ENCODE assay signal across 12 cellular contexts in genomic region chr17:64658931-64659330, GRCh38. TPM values are rescaled to one million over a fixed set of nuclear protein-coding genes. Genes with fewer than 3 reads are reported as not detected.
DNase-seq lines count a peak whose midpoint lies in the region; ATAC-seq and TF ChIP-seq lines count a peak whose summit lies in the region.
"Had no signal": no experiment of that assay in that cellular context is flagged by ENCODE, and none has a peak within 500 bp of the region (broad histone marks: within the 10 kb centered on the region; RNA-seq: fewer than 3 reads in every experiment).

No MANE protein-coding gene starts in this region.

- peaks cover 53% of the 10 kb centered on the region for H3K4me1 Mint-ChIP-seq in activated naive CD4-positive, alpha-beta T cell treated with anti-CD3 and anti-CD28 coated beads, Interleukin-2, amount 50 U/mL, for 24 hours
- H3K4me1 Mint-ChIP-seq in activated T-helper 1 cell treated with anti-CD3 and anti-CD28 coated beads, Interleukin-12 subunit alpha, Interleukin-12 subunit beta, Interleukin-2, Interleukin-4 antibody, amounts not matched to agents 30 ng/mL and 10 ng/mL and 1 ng/mL, durations not matched to agents 14 hours and 24 hours and 36 hours (ENCODE audit: low read depth): peaks cover 34% of the 10 kb centered on the region

- intact Hi-C loops in activated T-helper 1 cell treated with anti-CD3 and anti-CD28 coated beads, Interleukin-12 subunit alpha, Interleukin-12 subunit beta, Interleukin-2, Interleukin-4 antibody, amounts not matched to agents 30 ng/mL and 10 ng/mL and 1 ng/mL, durations not matched to agents 14 hours and 24 hours and 36 hours (cut with micrococcal nuclease): no loop called here
- intact Hi-C loops in left colon (cut with DNase I, micrococcal nuclease): no loop called here

- H3K4me2 ChIP-seq in smooth muscle cell: peak overlapping the region; percentile 90

- H3K27me3 Mint-ChIP-seq in activated naive CD4-positive, alpha-beta T cell treated with anti-CD3 and anti-CD28 coated beads, Interleukin-2, amount 50 U/mL, for 24 hours: no peaks in the 10 kb centered on the region
- peaks cover 1% of the 10 kb centered on the region for H3K27me3 Mint-ChIP-seq in activated T-helper 1 cell treated with anti-CD3 and anti-CD28 coated beads, Interleukin-12 subunit alpha, Interleukin-12 subunit beta, Interleukin-2, Interleukin-4 antibody, amounts not matched to agents 30 ng/mL and 10 ng/mL and 1 ng/mL, durations not matched to agents 14 hours and 24 hours and 36 hours (ENCODE audit: insufficient read depth)

- H3K4me3 Mint-ChIP-seq in activated naive CD4-positive, alpha-beta T cell treated with anti-CD3 and anti-CD28 coated beads, Interleukin-2, amount 50 U/mL, for 24 hours: no peak overlapping the region
- no peak overlapping the region for H3K4me3 Mint-ChIP-seq in activated T-helper 1 cell treated with anti-CD3 and anti-CD28 coated beads, Interleukin-12 subunit alpha, Interleukin-12 subunit beta, Interleukin-2, Interleukin-4 antibody, amounts not matched to agents 30 ng/mL and 10 ng/mL and 1 ng/mL, durations not matched to agents 14 hours and 24 hours and 36 hours

- DNase-seq in activated naive CD4-positive, alpha-beta T cell treated with anti-CD3 and anti-CD28 coated beads, Interleukin-2, amount 50 U/mL, for 72 hours (ENCODE audit: low spot score in 2 of 2): no peak
- DNase-seq in foreskin fibroblast: peak; percentile 51 to 72
- no peak for DNase-seq in smooth muscle cell (lab: John Stamatoyannopoulos, UW; ENCODE audit: unreplicated experiment)
- no peak for DNase-seq in activated T-helper 1 cell treated with anti-CD3 and anti-CD28 coated beads, Interleukin-12 subunit alpha, Interleukin-12 subunit beta, Interleukin-2, Interleukin-4 antibody, amounts not matched to agents 30 ng/mL and 10 ng/mL and 1 ng/mL, durations not matched to agents 14 hours and 24 hours and 36 hours (ENCODE audit: low spot score)
- no peak for DNase-seq in left colon
- DNase-seq in AG08396 (ENCODE audit: low spot score): no peak
- DNase-seq: activated gamma-delta T cell, H9, NCI-H1694, tibial artery had no signal

- H3K9me3 ChIP-seq in smooth muscle cell (replicated peaks; ENCODE audit: low read depth): peaks cover 7% of the 10 kb centered on the region
- H3K9me3 ChIP-seq: tibial artery had no signal

- peaks cover 15% of the 10 kb centered on the region for H3F3A ChIP-seq in smooth muscle cell (ENCODE audit: low read depth)

- H3K27ac ChIP-seq in smooth muscle cell (ENCODE audit: low read depth): peak overlapping the region; percentile 83

- no peaks in the 10 kb centered on the region for H3K9me3 Mint-ChIP-seq in activated naive CD4-positive, alpha-beta T cell treated with anti-CD3 and anti-CD28 coated beads, Interleukin-2, amount 50 U/mL, for 24 hours
- H3K9me3 Mint-ChIP-seq in activated naive CD4-positive, alpha-beta T cell treated with anti-CD3 and anti-CD28 coated beads, Interleukin-2, amount 50 U/mL, for 72 hours: peaks cover 0 to 5% of the 10 kb centered on the region in 2 donors
- peaks cover 9% of the 10 kb centered on the region for H3K9me3 Mint-ChIP-seq in activated T-helper 1 cell treated with anti-CD3 and anti-CD28 coated beads, Interleukin-12 subunit alpha, Interleukin-12 subunit beta, Interleukin-2, Interleukin-4 antibody, amounts not matched to agents 30 ng/mL and 10 ng/mL and 1 ng/mL, durations not matched to agents 14 hours and 24 hours and 36 hours

- TF ChIP-seq CTCF in WI38 (IDR thresholded peaks at IDR 0.05; ENCODE audit: low read depth, low read length): no peak
- TF ChIP-seq CTCF in foreskin fibroblast (IDR thresholded peaks at IDR 0.05; ENCODE audit: low read depth, low read length): no peak
- no peak for TF ChIP-seq CTCF in smooth muscle cell (IDR thresholded peaks at IDR 0.05; ENCODE audit: borderline replicate concordance, insufficient read depth, poor library complexity, severe bottlenecking)

- H3K4me3 ChIP-seq in WI38 (ENCODE audit: low read depth, low read length) (peak overlapping the region; percentile 89), foreskin fibroblast (ENCODE audit: low read depth in 1 of 2, low read length in 2 of 2) (peak overlapping the region; percentile 88 to 91), smooth muscle cell (peak overlapping the region; percentile 93)
- H3K4me3 ChIP-seq: tibial artery had no signal

- no peaks in the 10 kb centered on the region for H3K27me3 ChIP-seq in smooth muscle cell (ENCODE audit: low read depth)
- H3K27me3 ChIP-seq: tibial artery had no signal

- peaks cover 77% of the 10 kb centered on the region for H3K79me2 ChIP-seq in smooth muscle cell (ENCODE audit: low read depth)

- H4K20me1 ChIP-seq in smooth muscle cell (ENCODE audit: low read depth): peaks cover 76% of the 10 kb centered on the region

- ATAC-seq in activated naive CD4-positive, alpha-beta T cell treated with anti-CD3 and anti-CD28 coated beads, Interleukin-2, amount 50 U/mL, for 72 hours: no peak
- ATAC-seq in left colon: no peak

- H3K36me3 Mint-ChIP-seq in activated naive CD4-positive, alpha-beta T cell treated with anti-CD3 and anti-CD28 coated beads, Interleukin-2, amount 50 U/mL, for 24 hours: peaks cover 6% of the 10 kb centered on the region
- H3K36me3 Mint-ChIP-seq in activated naive CD4-positive, alpha-beta T cell treated with anti-CD3 and anti-CD28 coated beads, Interleukin-2, amount 50 U/mL, for 72 hours: peaks cover 8 to 20% of the 10 kb centered on the region in 2 donors
- H3K36me3 Mint-ChIP-seq in activated T-helper 1 cell treated with anti-CD3 and anti-CD28 coated beads, Interleukin-12 subunit alpha, Interleukin-12 subunit beta, Interleukin-2, Interleukin-4 antibody, amounts not matched to agents 30 ng/mL and 10 ng/mL and 1 ng/mL, durations not matched to agents 14 hours and 24 hours and 36 hours (ENCODE audit: low read depth): peaks cover 8% of the 10 kb centered on the region

- peaks cover 15% of the 10 kb centered on the region for H3K4me1 ChIP-seq in smooth muscle cell (ENCODE audit: low read depth)

- H3K9ac ChIP-seq in smooth muscle cell (ENCODE audit: low read depth): peak overlapping the region; percentile 8

- H2AFZ ChIP-seq in smooth muscle cell (ENCODE audit: low read depth): no peak overlapping the region

- no peaks in the 10 kb centered on the region for H3K36me3 ChIP-seq in smooth muscle cell (ENCODE audit: low read depth)
- H3K36me3 ChIP-seq: tibial artery had no signal

- peak overlapping the region; percentile 57 for H3K27ac Mint-ChIP-seq in activated naive CD4-positive, alpha-beta T cell treated with anti-CD3 and anti-CD28 coated beads, Interleukin-2, amount 50 U/mL, for 24 hours
- H3K27ac Mint-ChIP-seq in activated naive CD4-positive, alpha-beta T cell treated with anti-CD3 and anti-CD28 coated beads, Interleukin-2, amount 50 U/mL, for 72 hours: no peak overlapping the region
- no peak overlapping the region for H3K27ac Mint-ChIP-seq in activated T-helper 1 cell treated with anti-CD3 and anti-CD28 coated beads, Interleukin-12 subunit alpha, Interleukin-12 subunit beta, Interleukin-2, Interleukin-4 antibody, amounts not matched to agents 30 ng/mL and 10 ng/mL and 1 ng/mL, durations not matched to agents 14 hours and 24 hours and 36 hours
- H3K27ac Mint-ChIP-seq: H9 had no signal

RNA-seq across cellular contexts. Expression of gene SMURF2, which starts 3.2 kb away (rescaled TPM):
- total RNA-seq in activated naive CD4-positive, alpha-beta T cell treated with anti-CD3 and anti-CD28 coated beads, Interleukin-2, amount 50 U/mL, for 72 hours: 10 to 100 TPM; 14.9 to 16.0 TPM
- 91.2 and 102 TPM in 2 replicates for total RNA-seq in smooth muscle cell
- polyA plus RNA-seq in smooth muscle cell: 38.9 and 40.1 TPM in 2 replicates
- total RNA-seq in activated T-helper 1 cell treated with anti-CD3 and anti-CD28 coated beads, Interleukin-12 subunit alpha, Interleukin-12 subunit beta, Interleukin-2, Interleukin-4 antibody, amounts not matched to agents 30 ng/mL and 10 ng/mL and 1 ng/mL, durations not matched to agents 14 hours and 24 hours and 36 hours: 10.8 and 11.1 TPM in 2 replicates
- 10 to 100 TPM; 14.1 to 20.0 TPM for total RNA-seq in left colon

Comparison
In these comparisons a context has a peak if more than half of its experiments do, and no peak if none do; other contexts are left out.
1. DNase-seq: peak in foreskin fibroblast (2 of 2); none in activated naive CD4-positive, alpha-beta T cell treated with anti-CD3 and anti-CD28 coated beads, Interleukin-2, amount 50 U/mL, for 72 hours (0 of 2), smooth muscle cell (single experiment), activated T-helper 1 cell treated with anti-CD3 and anti-CD28 coated beads, Interleukin-12 subunit alpha, Interleukin-12 subunit beta, Interleukin-2, Interleukin-4 antibody, amounts not matched to agents 30 ng/mL and 10 ng/mL and 1 ng/mL, durations not matched to agents 14 hours and 24 hours and 36 hours (single experiment), left colon (0 of 2) and AG08396 (single experiment).
2. Peak in every context shown above with its lines, with median percentiles within 50 percentile points of each other: H3K4me3 ChIP-seq.